15 cellular contexts compared by ENCODE assay signal in genomic region chr2:223887127-223887526, GRCh38. TPM values are rescaled to one million over a fixed set of nuclear protein-coding genes. Genes with fewer than 3 reads are reported as not detected.
DNase-seq lines count a peak whose midpoint lies in the region; ATAC-seq, FAIRE-seq and TF ChIP-seq lines count a peak whose summit lies in the region.
"Had no signal": no experiment of that assay in that cellular context is flagged by ENCODE, and none has a peak within 500 bp of the region (broad histone marks: within the 10 kb centered on the region; RNA-seq: fewer than 3 reads in every experiment).

No MANE protein-coding gene starts in this region.

- H3K9me3 ChIP-seq in BLaER1 (peaks cover 7% of the 10 kb centered on the region; the same call in 1 of the 2 replicates), A673 (ENCODE audit: low read depth, low read length, poor library complexity, severe bottlenecking) (no peaks in the 10 kb centered on the region)
- H3K9me3 ChIP-seq: esophagus muscularis mucosa, pancreas, transverse colon had no signal

- H3K4me1 Mint-ChIP-seq in memory B cell = peaks cover 15% of the 10 kb centered on the region

- intact Hi-C loops in A673 (cut with micrococcal nuclease; ENCODE audit: unreplicated experiment) = no loop called here

- H3K27me3 ChIP-seq in BLaER1 (no peaks in the 10 kb centered on the region), bronchial epithelial cell (ENCODE audit: control insufficient read depth, insufficient read depth, low read length) (no peaks in the 10 kb centered on the region), A673 (replicated peaks; ENCODE audit: insufficient read depth, low read depth, low read length, poor library complexity) (no peaks in the 10 kb centered on the region)
- H3K27me3 ChIP-seq: esophagus muscularis mucosa, pancreas, transverse colon had no signal

- FAIRE-seq in bronchial epithelial cell (lab: Jason Lieb, UNC) = no peak
- FAIRE-seq: pancreas had no signal

- no peaks in the 10 kb centered on the region for H3K27me3 Mint-ChIP-seq in memory B cell

- no TSS peak for BruUV-seq in A673 (replicated peaks; lab: Mats Ljungman, UMichigan)

- peaks cover 19% of the 10 kb centered on the region for H3K36me3 Mint-ChIP-seq in memory B cell

- POLR2A ChIA-PET in A673 (lab: Charles Lee; ENCODE audit: low non-redundant PET) = no interaction called here

- DNase-seq in NOMO-1 (lab: John Stamatoyannopoulos, UW; ENCODE audit: unreplicated experiment in 2 of 2) (peak; percentile 27 to 33), bronchial epithelial cell (ENCODE audit: low read depth) (peak; percentile 77), memory B cell (ENCODE audit: low spot score in 2 of 2) (no peak), A673 (ENCODE audit: low spot score) (no peak), pons (ENCODE audit: low spot score) (no peak), amygdala (lab: John Stamatoyannopoulos, UW) (no peak)
- DNase-seq: activated naive CD4-positive, alpha-beta T cell treated with Interleukin-2 at 50 U/mL for 16 hours; DND-41; NCI-H2081 treated with DMSO at 0.1 percent for 48 hours; pancreas; SHP77 treated with DMSO at 0.1 percent for 48 hours; transverse colon had no signal

- CTCF ChIA-PET in A673 (lab: Charles Lee) = no interaction called here

- no peaks in the 10 kb centered on the region for H3K9me3 Mint-ChIP-seq in memory B cell

- ATAC-seq in memory B cell (ENCODE audit: low read depth) (no peak), HG02588 (IDR thresholded peaks at IDR 0.05; ENCODE audit: unreplicated experiment) (no peak)

- H3K4me1 ChIP-seq in BLaER1 (peaks cover 41% of the 10 kb centered on the region), A673 (ENCODE audit: insufficient read depth, low read length, poor library complexity, severe bottlenecking) (peaks cover 2% of the 10 kb centered on the region)
- H3K4me1 ChIP-seq: pancreas, transverse colon had no signal

- no peaks in the 10 kb centered on the region for H4K20me1 ChIP-seq in BLaER1

- H3K4me2 ChIP-seq in BLaER1 = peak overlapping the region; percentile 27; the same call in 1 of the 2 replicates

- no peak overlapping the region for H3K4me3 Mint-ChIP-seq in memory B cell

- H3K36me3 ChIP-seq in BLaER1 (peaks cover 55% of the 10 kb centered on the region), bronchial epithelial cell (ENCODE audit: control insufficient read depth, insufficient read depth, low read length) (peaks cover 5% of the 10 kb centered on the region), A673 (ENCODE audit: insufficient read depth, low read length, poor library complexity, severe bottlenecking) (peaks cover 74% of the 10 kb centered on the region)

- H3K4me3 ChIP-seq in BLaER1 (no peak overlapping the region), bronchial epithelial cell (ENCODE audit: low read depth, low read length) (no peak overlapping the region), A673 (ENCODE audit: low read depth, low read length, poor library complexity, severe bottlenecking) (no peak overlapping the region)
- H3K4me3 ChIP-seq: esophagus muscularis mucosa, pancreas, transverse colon had no signal

- no peak overlapping the region for H3K9ac ChIP-seq in BLaER1

- peak overlapping the region; percentile 18 for H3K27ac Mint-ChIP-seq in memory B cell

- no peak for TF ChIP-seq CTCF in bronchial epithelial cell (IDR thresholded peaks at IDR 0.05; ENCODE audit: insufficient read depth, low read length, severe bottlenecking)
- no peak for TF ChIP-seq CTCF in A673 (conservative IDR thresholded peaks at IDR 0.05; ENCODE audit: low read depth, low read length)

- H3K27ac ChIP-seq in BLaER1 (peak overlapping the region; percentile 35; the same call in 1 of the 2 replicates), A673 (ENCODE audit: low read depth, low read length, poor library complexity, severe bottlenecking) (no peak overlapping the region)
- H3K27ac ChIP-seq: esophagus muscularis mucosa, pancreas, transverse colon had no signal

RNA-seq across cellular contexts. Expression of gene AP1S3, which starts 49.7 kb away (rescaled TPM):
- total RNA-seq in bronchial epithelial cell = 59.5 and 70.4 TPM in 2 replicates
- total RNA-seq in A673 (2021) = 19.9 and 23.0 TPM in 2 replicates

RNA-seq across cellular contexts. Expression of gene WDFY1, which starts 58.0 kb away (rescaled TPM):
- 92.7 and 111 TPM in 2 replicates for total RNA-seq in bronchial epithelial cell
- 72.6 and 88.7 TPM in 2 replicates for total RNA-seq in A673 (2021)

Comparison
In these comparisons a context has a peak if more than half of its experiments do, and no peak if none do; other contexts are left out.
1. DNase-seq: peak in NOMO-1 (2 of 2) and bronchial epithelial cell (single experiment); none in memory B cell (0 of 2), A673 (single experiment), pons (single experiment) and amygdala (0 of 56).